ENCODE assay signal across 1 cellular context in the genomic region with DNA sequence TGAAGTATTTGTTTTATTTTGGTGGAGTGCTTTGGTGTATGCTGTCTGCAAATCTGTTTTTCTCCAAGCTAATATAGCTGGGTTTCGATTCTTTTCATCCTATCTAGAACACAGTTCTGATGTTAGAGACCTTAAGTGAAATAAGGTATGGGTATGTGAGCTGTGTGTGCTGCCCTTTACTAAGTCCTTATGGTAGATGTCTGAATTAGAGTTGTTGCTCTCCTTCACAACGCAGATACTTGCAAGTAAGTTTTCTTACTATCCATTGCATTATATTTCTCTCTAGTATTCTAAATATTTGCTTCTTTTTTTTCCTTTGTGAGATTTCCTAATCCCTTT.
TF ChIP-seq lines count a peak whose summit lies in the region.

No MANE protein-coding gene starts in this region.

TF ChIP-seq in A549, 52 proteins besides CTCF, POLR2A, EP300 and RAD21 (continued from another document):
- TF ChIP-seq EHF (CRISPR knock-in tag; IDR thresholded peaks at IDR 0.05) (no peak), ZSCAN20 (CRISPR knock-in tag; IDR thresholded peaks at IDR 0.05) (no peak), GATA3 (IDR thresholded peaks at IDR 0.05; ENCODE audit: borderline replicate concordance) (no peak)
- TF ChIP-seq, protein P1, sequence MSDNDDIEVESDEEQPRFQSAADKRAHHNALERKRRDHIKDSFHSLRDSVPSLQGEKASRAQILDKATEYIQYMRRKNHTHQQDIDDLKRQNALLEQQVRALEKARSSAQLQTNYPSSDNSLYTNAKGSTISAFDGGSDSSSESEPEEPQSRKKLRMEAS (IDR thresholded peaks at IDR 0.05) = no peak
